ENCODE assay signal across 10 cellular contexts in genomic region chr10:32954080-32954479, GRCh38.
DNase-seq lines count a peak whose midpoint lies in the region; ATAC-seq and TF ChIP-seq lines count a peak whose summit lies in the region.
"Had no signal": no experiment of that assay in that cellular context is flagged by ENCODE, and none has a peak within 500 bp of the region (broad histone marks: within the 10 kb centered on the region; RNA-seq: fewer than 3 reads in every experiment).

No MANE protein-coding gene starts in this region.

- peak overlapping the region; percentile 81 for H3K4me3 ChIP-seq in astrocyte of the spinal cord (ENCODE audit: low read depth, low read length)

- H3K27ac Mint-ChIP-seq in stimulated activated naive CD8-positive, alpha-beta T cell treated with anti-CD3 and anti-CD28 coated beads, Interleukin-15, Interleukin-2, amounts not matched to agents 100 ng/mL and 50 ng/mL, for 24 hours = peak overlapping the region; percentile 82
- no peak overlapping the region for H3K27ac Mint-ChIP-seq in stimulated activated naive CD8-positive, alpha-beta T cell treated with anti-CD3 and anti-CD28 coated beads, Interleukin-15, amount 100 ng/mL, for 72 hours
- peak overlapping the region; percentile 73 for H3K27ac Mint-ChIP-seq in memory B cell

- DNase-seq in stimulated activated naive CD8-positive, alpha-beta T cell treated with anti-CD3 and anti-CD28 coated beads, Interleukin-15, amount 100 ng/mL, for 72 hours = no peak
- DNase-seq in astrocyte of the spinal cord (ENCODE audit: low read depth, low spot score) = no peak
- DNase-seq in memory B cell (ENCODE audit: low spot score in 2 of 2) = no peak
- DNase-seq in NCI-H2107 (lab: John Stamatoyannopoulos, UW) = no peak
- no peak for DNase-seq in UCSD-AML1 (lab: John Stamatoyannopoulos, UW; ENCODE audit: unreplicated experiment)
- no peak for DNase-seq in NCI-H69 (lab: John Stamatoyannopoulos, UW)
- DNase-seq: activated CD4-positive, alpha-beta T cell treated with anti-CD3 and anti-CD28 coated beads, Interleukin-2, amount 50 U/mL, for 48 hours; DMS53 had no signal

- H3K36me3 Mint-ChIP-seq in stimulated activated naive CD8-positive, alpha-beta T cell treated with anti-CD3 and anti-CD28 coated beads, Interleukin-15, Interleukin-2, amounts not matched to agents 100 ng/mL and 50 ng/mL, for 24 hours (ENCODE audit: low read depth) = peaks cover 15% of the 10 kb centered on the region
- H3K36me3 Mint-ChIP-seq in memory B cell = peaks cover 11% of the 10 kb centered on the region

- no peak for ATAC-seq in stimulated activated naive CD8-positive, alpha-beta T cell treated with anti-CD3 and anti-CD28 coated beads, Interleukin-15, amount 100 ng/mL, for 72 hours
- ATAC-seq in memory B cell (ENCODE audit: low read depth) (no peak), HG02759 (IDR thresholded peaks at IDR 0.05; ENCODE audit: unreplicated experiment) (no peak)

- H3K4me3 Mint-ChIP-seq in stimulated activated naive CD8-positive, alpha-beta T cell treated with anti-CD3 and anti-CD28 coated beads, Interleukin-15, Interleukin-2, amounts not matched to agents 100 ng/mL and 50 ng/mL, for 24 hours = peak overlapping the region; percentile 62
- peak overlapping the region in 1 of 2 donors; percentile 37 for H3K4me3 Mint-ChIP-seq in stimulated activated naive CD8-positive, alpha-beta T cell treated with anti-CD3 and anti-CD28 coated beads, Interleukin-15, amount 100 ng/mL, for 72 hours
- H3K4me3 Mint-ChIP-seq in memory B cell = peak overlapping the region; percentile 77

- in situ Hi-C loops in astrocyte of the spinal cord (cut with HindIII; ENCODE audit: low sequenced_read_pairs) = no loop called here

- peaks cover 80% of the 10 kb centered on the region for H3K4me1 Mint-ChIP-seq in stimulated activated naive CD8-positive, alpha-beta T cell treated with anti-CD3 and anti-CD28 coated beads, Interleukin-15, Interleukin-2, amounts not matched to agents 100 ng/mL and 50 ng/mL, for 24 hours (ENCODE audit: low read depth)
- peaks cover 67% of the 10 kb centered on the region for H3K4me1 Mint-ChIP-seq in stimulated activated naive CD8-positive, alpha-beta T cell treated with anti-CD3 and anti-CD28 coated beads, Interleukin-15, amount 100 ng/mL, for 72 hours
- H3K4me1 Mint-ChIP-seq in memory B cell = peaks cover 44% of the 10 kb centered on the region

- no peak for TF ChIP-seq CTCF in astrocyte of the spinal cord (IDR thresholded peaks at IDR 0.05; ENCODE audit: low read depth, low read length)

- no peaks in the 10 kb centered on the region for H3K9me3 Mint-ChIP-seq in stimulated activated naive CD8-positive, alpha-beta T cell treated with anti-CD3 and anti-CD28 coated beads, Interleukin-15, Interleukin-2, amounts not matched to agents 100 ng/mL and 50 ng/mL, for 24 hours
- no peaks in the 10 kb centered on the region for H3K9me3 Mint-ChIP-seq in stimulated activated naive CD8-positive, alpha-beta T cell treated with anti-CD3 and anti-CD28 coated beads, Interleukin-15, amount 100 ng/mL, for 72 hours
- no peaks in the 10 kb centered on the region for H3K9me3 Mint-ChIP-seq in memory B cell

- H3K27me3 Mint-ChIP-seq in stimulated activated naive CD8-positive, alpha-beta T cell treated with anti-CD3 and anti-CD28 coated beads, Interleukin-15, Interleukin-2, amounts not matched to agents 100 ng/mL and 50 ng/mL, for 24 hours = no peaks in the 10 kb centered on the region
- no peaks in the 10 kb centered on the region for H3K27me3 Mint-ChIP-seq in stimulated activated naive CD8-positive, alpha-beta T cell treated with anti-CD3 and anti-CD28 coated beads, Interleukin-15, amount 100 ng/mL, for 72 hours
- H3K27me3 Mint-ChIP-seq in memory B cell = no peaks in the 10 kb centered on the region

Comparison
In these comparisons a context has a peak if more than half of its experiments do, and no peak if none do; other contexts are left out.
1. H3K27ac Mint-ChIP-seq: peak in stimulated activated naive CD8-positive, alpha-beta T cell treated with anti-CD3 and anti-CD28 coated beads, Interleukin-15, Interleukin-2, amounts not matched to agents 100 ng/mL and 50 ng/mL, for 24 hours (single experiment) and memory B cell (single experiment); none in stimulated activated naive CD8-positive, alpha-beta T cell treated with anti-CD3 and anti-CD28 coated beads, Interleukin-15, amount 100 ng/mL, for 72 hours (0 of 2).